24 cellular contexts compared by ENCODE assay signal in the genomic region with DNA sequence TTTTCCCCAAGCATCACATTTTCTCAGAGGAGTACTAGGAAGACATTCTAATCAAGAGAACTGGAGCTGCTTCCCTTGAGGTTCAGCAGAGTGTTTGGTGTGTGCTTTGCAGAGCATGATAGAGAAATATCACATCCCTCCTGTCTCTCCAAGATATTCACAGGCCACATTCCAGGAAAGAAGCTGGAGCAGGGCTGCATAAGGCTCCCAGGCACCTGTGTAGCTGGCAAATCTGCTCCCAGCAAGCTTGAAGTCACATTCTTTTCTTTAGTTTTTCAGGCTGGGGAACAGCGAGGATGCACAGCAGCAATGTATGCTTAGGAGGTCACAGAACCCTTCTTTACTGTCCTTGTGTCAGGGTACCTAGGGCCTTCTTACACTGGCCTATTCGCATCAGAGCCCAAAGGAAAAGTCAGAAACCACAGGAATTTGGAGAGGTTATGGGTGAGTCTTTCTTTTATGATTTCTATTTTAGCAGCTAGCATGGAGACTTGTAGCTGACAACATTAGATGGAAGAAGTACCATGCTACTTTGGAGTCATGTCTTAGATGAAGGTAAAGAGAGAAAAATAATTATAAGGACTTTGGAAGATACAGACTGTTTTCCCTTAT.
A peak's percentile ranks its signal among the peaks of the same experiment; 100 is the strongest.
DNase-seq lines count a peak whose midpoint lies in the region; ATAC-seq, FAIRE-seq and TF ChIP-seq lines count a peak whose summit lies in the region.
"Had no signal": no experiment of that assay in that cellular context is flagged by ENCODE, and none has a peak within 500 bp of the region (broad histone marks: within the 10 kb centered on the region; RNA-seq: fewer than 3 reads in every experiment).

No MANE protein-coding gene starts in this region.

- no peaks in the 10 kb centered on the region for H3K9me3 ChIP-seq in SK-N-SH
- H3K9me3 ChIP-seq: lower lobe of right lung had no signal

- H3K36me3 Mint-ChIP-seq in immature natural killer cell (peaks cover 0 to 5% (median 0%) of the 10 kb centered on the region in 3 donors), osteocyte (ENCODE audit: unreplicated experiment) (no peaks in the 10 kb centered on the region)
- H3K36me3 Mint-ChIP-seq: activated naive CD8-positive, alpha-beta T cell; type B pancreatic cell had no signal

- no peak overlapping the region for H3K4me3 Mint-ChIP-seq in immature natural killer cell
- H3K4me3 Mint-ChIP-seq in osteocyte (ENCODE audit: unreplicated experiment) = no peak overlapping the region
- H3K4me3 Mint-ChIP-seq: activated CD4-positive, alpha-beta T cell treated with anti-CD3 and anti-CD28 coated beads for 36 hours; activated naive CD8-positive, alpha-beta T cell; CD4-positive, alpha-beta T cell; type B pancreatic cell had no signal

- no peak for ATAC-seq in HG03520 (IDR thresholded peaks at IDR 0.05; ENCODE audit: unreplicated experiment)
- ATAC-seq: activated CD4-positive, alpha-beta T cell treated with anti-CD3 and anti-CD28 coated beads for 36 hours; GM12878; lower lobe of right lung had no signal

- no peaks in the 10 kb centered on the region for H3K79me2 ChIP-seq in SK-N-SH (ENCODE audit: insufficient read depth)

- peak overlapping the region; percentile 20; the same call in 1 of the 2 replicates for H2AFZ ChIP-seq in SK-N-SH (ENCODE audit: low read depth)

- WGBS in SK-N-SH (ENCODE audit: low lambda C conversion rate) = 79% methylated on average over 2 of the region's 2 CpGs

- no peak for TF ChIP-seq POLR2A in H54 (IDR thresholded peaks at IDR 0.05; ENCODE audit: low read depth, low read length)

- no peaks in the 10 kb centered on the region for H4K20me1 ChIP-seq in SK-N-SH (ENCODE audit: insufficient read depth)

- no peaks in the 10 kb centered on the region for H3K9me2 ChIP-seq in SK-N-SH

- H3K27ac Mint-ChIP-seq in immature natural killer cell (no peak overlapping the region), osteocyte (ENCODE audit: unreplicated experiment) (no peak overlapping the region)
- H3K27ac Mint-ChIP-seq: activated CD4-positive, alpha-beta T cell treated with anti-CD3 and anti-CD28 coated beads for 36 hours; activated naive CD8-positive, alpha-beta T cell; CD4-positive, alpha-beta T cell; type B pancreatic cell had no signal

- CTCF ChIA-PET in SK-N-SH (lab: Yijun Ruan, JAX) = interaction anchor here (1.1 to 1.7 kb wide), 4 partner anchors 9 to 25 kb away, joined by 3 to 5 read pairs (median 4); no protein-coding TSS in a partner anchor

- H3K4me1 ChIP-seq in SK-N-SH (ENCODE audit: control insufficient read depth in 1 of 2, insufficient read depth in 2 of 2, low read depth in 1 of 2, low read length in 1 of 2) = peaks cover 0 to 10% of the 10 kb centered on the region in 2 experiments; a peak in 2 of 4 replicates
- H3K4me1 ChIP-seq: lower lobe of right lung had no signal

- H3K27ac ChIP-seq in SK-N-SH (ENCODE audit: low read depth in 2 of 2, low read length in 1 of 2) = no peak overlapping the region
- H3K27ac ChIP-seq: 22Rv1, lower lobe of right lung, RWPE1 had no signal

- H3K4me1 Mint-ChIP-seq in immature natural killer cell (peaks cover 11 to 30% of the 10 kb centered on the region in 2 donors), osteocyte (ENCODE audit: unreplicated experiment) (peaks cover 16% of the 10 kb centered on the region)
- H3K4me1 Mint-ChIP-seq: activated CD4-positive, alpha-beta T cell treated with anti-CD3 and anti-CD28 coated beads for 36 hours had no signal

- POLR2A ChIA-PET in SK-N-SH (lab: Yijun Ruan, JAX) = no interaction called here

- FAIRE-seq in H54 (lab: Jason Lieb, UNC) = peak; percentile 75
- FAIRE-seq: GM12878, TTC549 had no signal

- no peak overlapping the region for H3K4me3 ChIP-seq in SK-N-SH (ENCODE audit: low read depth in 2 of 2, low read length in 1 of 2)
- H3K4me3 ChIP-seq: GM12878, lower lobe of right lung had no signal

- H3F3A ChIP-seq in SK-N-SH (replicated peaks; ENCODE audit: insufficient read depth) = no peaks in the 10 kb centered on the region

- TF ChIP-seq EP300 in SK-N-SH (IDR thresholded peaks at IDR 0.05; ENCODE audit: borderline replicate concordance in 1 of 2, low read depth in 1 of 2, low read length in 1 of 2) = no peak

- no peak for TF ChIP-seq CTCF in SK-N-SH (IDR thresholded peaks at IDR 0.05)
- TF ChIP-seq CTCF in osteocyte (IDR thresholded peaks at IDR 0.05) = no peak

- H3K9ac ChIP-seq in SK-N-SH = no peak overlapping the region

- TF ChIP-seq RAD21 in SK-N-SH (IDR thresholded peaks at IDR 0.05; ENCODE audit: low read length) = no peak

- H3K36me3 ChIP-seq in SK-N-SH (replicated peaks in 1 of 2; ENCODE audit: control insufficient read depth in 1 of 2, insufficient read depth in 2 of 2, low read length in 1 of 2) = no peaks in the 10 kb centered on the region
- H3K36me3 ChIP-seq: lower lobe of right lung had no signal

- peak; percentile 28 for DNase-seq in A172 (ENCODE audit: low spot score)
- DNase-seq in H54 (ENCODE audit: insufficient read length, low spot score) = peak; percentile 25
- no peak for DNase-seq in SK-N-SH
- peak; percentile 16 for DNase-seq in iPS-NIHi7 (ENCODE audit: extremely low spot score)
- DNase-seq in NCI-H187 (lab: John Stamatoyannopoulos, UW) = no peak
- no peak for DNase-seq in immature natural killer cell
- no peak for DNase-seq in osteocyte (ENCODE audit: extremely low spot score, unreplicated experiment)
- DNase-seq: activated CD4-positive, alpha-beta T cell treated with anti-CD3 and anti-CD28 coated beads for 36 hours; CD4-positive, alpha-beta T cell; head of caudate nucleus; Karpas-422; lower lobe of right lung; NCI-H1092; NCI-H2081 treated with DMSO at 0.1 percent for 48 hours; NCI-H524 treated with DMSO at 0.1 percent for 48 hours; nucleus accumbens; stimulated activated CD4-positive, alpha-beta T cell treated with anti-CD3 and anti-CD28 coated beads, Interleukin-4, amount 100 ng/mL, for 4 hours had no signal

- no peak overlapping the region for H3K4me2 ChIP-seq in SK-N-SH

- H3K27me3 ChIP-seq in SK-N-SH (ENCODE audit: insufficient read depth) = no peaks in the 10 kb centered on the region

- peaks cover 2 to 6% (median 2%) of the 10 kb centered on the region in 3 donors for H3K27me3 Mint-ChIP-seq in immature natural killer cell (ENCODE audit: low read depth in 3 of 3)
- H3K27me3 Mint-ChIP-seq in osteocyte (ENCODE audit: unreplicated experiment) = no peaks in the 10 kb centered on the region
- H3K27me3 Mint-ChIP-seq: activated naive CD8-positive, alpha-beta T cell; CD4-positive, alpha-beta T cell; type B pancreatic cell had no signal

- H3K9me3 Mint-ChIP-seq in immature natural killer cell = no peaks in the 10 kb centered on the region
- H3K9me3 Mint-ChIP-seq in osteocyte (ENCODE audit: unreplicated experiment) = no peaks in the 10 kb centered on the region
- H3K9me3 Mint-ChIP-seq: CD4-positive, alpha-beta T cell; type B pancreatic cell had no signal

TF ChIP-seq in SK-N-SH, 30 proteins besides CTCF, POLR2A, EP300 and RAD21 (continues in another document):
- TF ChIP-seq YY1 (IDR thresholded peaks at IDR 0.05; ENCODE audit: low read depth) (no peak), NRF1 (IDR thresholded peaks at IDR 0.05; ENCODE audit: low read depth, low read length) (no peak), TAF1 (IDR thresholded peaks at IDR 0.05; ENCODE audit: borderline replicate concordance, low read depth, low read length) (no peak), RCOR1 (IDR thresholded peaks at IDR 0.05; ENCODE audit: low read length) (no peak), RFX5 (IDR thresholded peaks at IDR 0.05; ENCODE audit: low read length) (no peak), MAX (IDR thresholded peaks at IDR 0.05; ENCODE audit: low read depth) (no peak), JUND (IDR thresholded peaks at IDR 0.05) (no peak), CHD2 (IDR thresholded peaks at IDR 0.05; ENCODE audit: low read length, partially characterized antibody) (no peak), SMC3 (IDR thresholded peaks at IDR 0.05; ENCODE audit: low read depth, low read length) (no peak), EZH2phosphoT487 (IDR thresholded peaks at IDR 0.05; ENCODE audit: borderline replicate concordance, low read depth) (no peak), FOXJ3 (CRISPR knock-in tag; IDR thresholded peaks at IDR 0.05) (no peak), TEAD4 (IDR thresholded peaks at IDR 0.05; ENCODE audit: borderline replicate concordance, insufficient read depth) (no peak), PBX3 (IDR thresholded peaks at IDR 0.05) (no peak), MXI1 (IDR thresholded peaks at IDR 0.05; ENCODE audit: low read depth, low read length) (no peak)
- TF ChIP-seq, protein P1, sequence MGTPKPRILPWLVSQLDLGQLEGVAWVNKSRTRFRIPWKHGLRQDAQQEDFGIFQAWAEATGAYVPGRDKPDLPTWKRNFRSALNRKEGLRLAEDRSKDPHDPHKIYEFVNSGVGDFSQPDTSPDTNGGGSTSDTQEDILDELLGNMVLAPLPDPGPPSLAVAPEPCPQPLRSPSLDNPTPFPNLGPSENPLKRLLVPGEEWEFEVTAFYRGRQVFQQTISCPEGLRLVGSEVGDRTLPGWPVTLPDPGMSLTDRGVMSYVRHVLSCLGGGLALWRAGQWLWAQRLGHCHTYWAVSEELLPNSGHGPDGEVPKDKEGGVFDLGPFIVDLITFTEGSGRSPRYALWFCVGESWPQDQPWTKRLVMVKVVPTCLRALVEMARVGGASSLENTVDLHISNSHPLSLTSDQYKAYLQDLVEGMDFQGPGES (IDR thresholded peaks at IDR 0.05; ENCODE audit: low read depth, low read length) = no peak

Comparison
In these comparisons a context has a peak if more than half of its experiments do, and no peak if none do; other contexts are left out.
1. DNase-seq: peak in A172 (single experiment), H54 (single experiment) and iPS-NIHi7 (single experiment); none in SK-N-SH (single experiment), NCI-H187 (0 of 2), immature natural killer cell (0 of 3) and osteocyte (single experiment).